In the genomic region with DNA sequence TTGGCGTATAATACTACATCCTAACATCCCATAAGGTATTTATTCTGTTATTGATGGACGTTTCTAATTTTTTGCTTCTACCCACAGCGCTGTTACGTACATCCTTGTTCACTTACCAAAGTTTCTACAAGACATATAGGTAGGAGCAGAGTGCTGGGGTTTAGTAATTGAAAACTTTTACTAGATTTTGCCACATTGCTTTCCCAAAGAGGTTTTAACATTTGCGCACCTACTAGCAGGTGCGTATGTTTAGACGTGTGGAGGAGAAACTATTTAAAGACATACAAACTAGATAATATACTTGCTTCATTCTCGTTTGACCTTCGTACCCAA, we compare ENCODE assay signal across 8 cellular contexts.
A peak's percentile ranks its signal among the peaks of the same experiment; 100 is the strongest.
DNase-seq lines count a peak whose midpoint lies in the region; ATAC-seq and TF ChIP-seq lines count a peak whose summit lies in the region.

No MANE protein-coding gene starts in this region.

- H3K36me3 Mint-ChIP-seq in nephron progenitor cell (ENCODE audit: low read depth), result peaks cover 19% of the 10 kb centered on the region

- peak overlapping the region; percentile 100 for H3K27ac Mint-ChIP-seq in nephron progenitor cell

- peak overlapping the region; percentile 94 for H3K4me3 ChIP-seq in choroid plexus epithelial cell (ENCODE audit: low read depth, low read length)

- TF ChIP-seq CTCF in choroid plexus epithelial cell (conservative IDR thresholded peaks at IDR 0.05; ENCODE audit: low read depth, low read length) (no peak), nephron progenitor cell (IDR thresholded peaks at IDR 0.05) (no peak)

- ATAC-seq in GM19025 (IDR thresholded peaks at IDR 0.05; ENCODE audit: low read depth, unreplicated experiment), result peak; percentile 7
- peak; percentile 7 for ATAC-seq in HG03442 (IDR thresholded peaks at IDR 0.05; ENCODE audit: unreplicated experiment)

- H3K4me3 Mint-ChIP-seq in nephron progenitor cell, result peak overlapping the region; percentile 99

- no peaks in the 10 kb centered on the region for H3K27me3 Mint-ChIP-seq in nephron progenitor cell (ENCODE audit: low read depth, poor library complexity)

- H3K9me3 Mint-ChIP-seq in nephron progenitor cell, result no peaks in the 10 kb centered on the region

- H3K4me1 Mint-ChIP-seq in nephron progenitor cell, result peaks cover 37% of the 10 kb centered on the region

- DNase-seq in choroid plexus epithelial cell (ENCODE audit: low read depth), result no peak
- no peak for DNase-seq in nephron progenitor cell
- no peak for DNase-seq in NCI-H2081 (lab: John Stamatoyannopoulos, UW)
- no peak for DNase-seq in HK-2 (ENCODE audit: unreplicated experiment)
- no peak for DNase-seq in UCSD-AML1 (lab: John Stamatoyannopoulos, UW; ENCODE audit: unreplicated experiment)
- no peak for DNase-seq in NCI-H2107 (lab: John Stamatoyannopoulos, UW)
